In the genomic region with DNA sequence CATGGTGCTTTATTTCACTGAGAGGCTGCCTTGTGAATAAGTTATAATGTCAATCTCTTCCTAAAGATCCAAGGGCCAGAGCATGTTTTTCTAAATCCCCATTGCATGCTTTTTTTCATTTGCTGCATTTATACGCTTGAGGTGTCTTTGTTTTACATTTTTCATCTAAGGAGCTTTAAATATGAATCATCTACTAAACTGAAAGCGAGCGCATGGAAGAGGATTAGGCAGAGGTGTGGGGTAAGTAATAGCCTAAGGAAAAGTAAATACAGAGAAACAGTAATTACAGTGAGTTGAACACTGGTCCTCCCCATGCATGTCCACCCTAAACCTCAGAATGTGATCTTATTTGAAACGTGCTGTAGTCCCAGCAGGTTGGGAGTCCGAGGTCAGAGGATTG, we compare ENCODE assay signal across 27 cellular contexts.
A peak's percentile ranks its signal among the peaks of the same experiment; 100 is the strongest.
DNase-seq lines count a peak whose midpoint lies in the region; ATAC-seq and TF ChIP-seq lines count a peak whose summit lies in the region.
"Had no signal": no experiment of that assay in that cellular context is flagged by ENCODE, and none has a peak within 500 bp of the region (broad histone marks: within the 10 kb centered on the region; RNA-seq: fewer than 3 reads in every experiment).

No MANE protein-coding gene starts in this region.

- no peaks in the 10 kb centered on the region for H3K27me3 ChIP-seq in RWPE2 (ENCODE audit: insufficient read depth, poor library complexity, severe bottlenecking)
- H3K27me3 ChIP-seq: BE2C had no signal

- no peak for ATAC-seq in activated naive CD4-positive, alpha-beta T cell treated with anti-CD3 and anti-CD28 coated beads, Interleukin-2, amount 50 U/mL, for 72 hours
- ATAC-seq in RWPE2 (ENCODE audit: low read depth) (peak; percentile 72), esophagus mucosa (peak; percentile 85), HG03175 (IDR thresholded peaks at IDR 0.05; ENCODE audit: unreplicated experiment) (no peak)
- ATAC-seq: GM12878 had no signal

- no peak for DNase-seq in activated naive CD4-positive, alpha-beta T cell treated with anti-CD3 and anti-CD28 coated beads for 36 hours
- DNase-seq in activated naive CD4-positive, alpha-beta T cell treated with anti-CD3 and anti-CD28 coated beads, Interleukin-2, amount 50 U/mL, for 72 hours (ENCODE audit: low spot score in 2 of 2): no peak
- DNase-seq in RWPE2 (ENCODE audit: low spot score): no peak
- peak; percentile 80 for DNase-seq in retinal pigment epithelial cell (ENCODE audit: low read depth)
- no peak for DNase-seq in NCI-H1092 treated with DMSO at 0.1 percent for 48 hours (lab: John Stamatoyannopoulos, UW)
- no peak for DNase-seq in NCI-H748 treated with DMSO at 0.1 percent for 48 hours (lab: John Stamatoyannopoulos, UW)
- DNase-seq: 8988T; ACHN; BE2C; CD8-positive, alpha-beta memory T cell; DMS 273 treated with DMSO at 0.1 percent for 48 hours; DMS79; GDM1; GOT3; NCI-H1092; NCI-H1436; NCI-H187; NCI-H2171 treated with DMSO at 0.1 percent for 48 hours; NCI-H345; SHP77 had no signal

- intact Hi-C loops in activated naive CD4-positive, alpha-beta T cell treated with anti-CD3 and anti-CD28 coated beads for 36 hours (cut with micrococcal nuclease): loop anchor here (1.0 to 5.0 kb wide), 8 partner anchors 77 to 800 kb away; partner anchors contain the start of genes FGD6, METAP2 and VEZT

- H3K4me1 Mint-ChIP-seq in activated naive CD4-positive, alpha-beta T cell treated with anti-CD3 and anti-CD28 coated beads for 36 hours (ENCODE audit: low read depth): peaks cover 22% of the 10 kb centered on the region
- H3K4me1 Mint-ChIP-seq: CD8-positive, alpha-beta memory T cell; IgD-negative memory B cell had no signal

- no peaks in the 10 kb centered on the region for H3K36me3 ChIP-seq in RWPE2 (ENCODE audit: low read depth)
- H3K36me3 ChIP-seq: BE2C, HAP-1 had no signal

- peaks cover 8% of the 10 kb centered on the region for H3K9me3 Mint-ChIP-seq in activated naive CD4-positive, alpha-beta T cell treated with anti-CD3 and anti-CD28 coated beads for 36 hours
- H3K9me3 Mint-ChIP-seq in activated naive CD4-positive, alpha-beta T cell treated with anti-CD3 and anti-CD28 coated beads, Interleukin-2, amount 50 U/mL, for 72 hours: peaks cover 0 to 25% of the 10 kb centered on the region in 2 donors

- H3K4me3 ChIP-seq in RWPE2 (ENCODE audit: severe bottlenecking): no peak overlapping the region
- no peak overlapping the region for H3K4me3 ChIP-seq in retinal pigment epithelial cell (ENCODE audit: low read length)
- H3K4me3 ChIP-seq: GM12878, HAP-1 had no signal

- peaks cover 8% of the 10 kb centered on the region for H3K36me3 Mint-ChIP-seq in activated naive CD4-positive, alpha-beta T cell treated with anti-CD3 and anti-CD28 coated beads for 36 hours (ENCODE audit: low read depth)
- H3K36me3 Mint-ChIP-seq in activated naive CD4-positive, alpha-beta T cell treated with anti-CD3 and anti-CD28 coated beads, Interleukin-2, amount 50 U/mL, for 72 hours: peaks cover 5 to 28% of the 10 kb centered on the region in 2 donors
- H3K36me3 Mint-ChIP-seq: CD14-positive monocyte; CD8-positive, alpha-beta memory T cell; IgD-negative memory B cell had no signal

- peaks cover 15% of the 10 kb centered on the region for H3K4me1 ChIP-seq in RWPE2 (ENCODE audit: insufficient read depth, poor library complexity, severe bottlenecking)
- H3K4me1 ChIP-seq: BE2C, HAP-1 had no signal

- no peak overlapping the region for H3K4me3 Mint-ChIP-seq in activated naive CD4-positive, alpha-beta T cell treated with anti-CD3 and anti-CD28 coated beads for 36 hours
- H3K4me3 Mint-ChIP-seq: CD14-positive monocyte; CD8-positive, alpha-beta memory T cell; HFFc6; IgD-negative memory B cell had no signal

- TF ChIP-seq CTCF in RWPE2 (IDR thresholded peaks at IDR 0.05; ENCODE audit: poor library complexity, severe bottlenecking): no peak
- no peak for TF ChIP-seq CTCF in retinal pigment epithelial cell (conservative IDR thresholded peaks at IDR 0.05; ENCODE audit: low read depth, low read length)

- H3K27ac Mint-ChIP-seq in activated naive CD4-positive, alpha-beta T cell treated with anti-CD3 and anti-CD28 coated beads for 36 hours: peak overlapping the region; percentile 54
- peak overlapping the region in 1 of 2 donors; percentile 44 for H3K27ac Mint-ChIP-seq in activated naive CD4-positive, alpha-beta T cell treated with anti-CD3 and anti-CD28 coated beads, Interleukin-2, amount 50 U/mL, for 72 hours
- H3K27ac Mint-ChIP-seq: CD14-positive monocyte; CD8-positive, alpha-beta memory T cell; HFFc6; IgD-negative memory B cell had no signal

- H3K27me3 Mint-ChIP-seq in activated naive CD4-positive, alpha-beta T cell treated with anti-CD3 and anti-CD28 coated beads for 36 hours (ENCODE audit: low read depth): peaks cover 25% of the 10 kb centered on the region

- H3K27ac ChIP-seq in RWPE2 (ENCODE audit: poor library complexity, severe bottlenecking): no peak overlapping the region

- H3K9me3 ChIP-seq in RWPE2 (ENCODE audit: severe bottlenecking): peaks cover 6% of the 10 kb centered on the region
- H3K9me3 ChIP-seq: BE2C had no signal

- CTCF ChIA-PET in activated naive CD4-positive, alpha-beta T cell treated with anti-CD3 and anti-CD28 coated beads for 36 hours (lab: Charles Lee): no interaction called here

Comparison
In these comparisons a context has a peak if more than half of its experiments do, and no peak if none do; other contexts are left out.
1. ATAC-seq: peak in RWPE2 (single experiment) and esophagus mucosa (single experiment); none in activated naive CD4-positive, alpha-beta T cell treated with anti-CD3 and anti-CD28 coated beads, Interleukin-2, amount 50 U/mL, for 72 hours (0 of 2) and HG03175 (single experiment).